11 cellular contexts compared by ENCODE assay signal in the genomic region with DNA sequence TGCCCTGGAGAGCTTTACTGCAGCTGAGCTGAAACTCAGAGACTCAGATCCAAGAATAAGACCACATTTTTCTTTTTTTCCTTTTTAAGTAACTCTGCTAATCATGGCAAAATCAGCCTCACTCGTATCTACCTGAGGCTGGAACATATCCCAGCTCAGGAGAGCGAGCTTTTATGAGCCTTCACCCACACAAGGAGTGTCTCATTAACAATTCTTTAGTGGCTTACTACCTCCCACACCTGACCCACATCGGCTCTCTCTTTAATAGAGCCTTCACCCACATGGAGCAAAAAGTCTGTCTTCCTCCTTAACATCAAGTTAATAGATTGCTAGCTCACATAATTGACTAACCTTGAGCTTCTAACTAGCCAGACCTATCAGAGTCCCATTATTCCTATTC. TPM values are rescaled to one million over a fixed set of nuclear protein-coding genes. Genes with fewer than 3 reads are reported as not detected.
A peak's percentile ranks its signal among the peaks of the same experiment; 100 is the strongest.
DNase-seq lines count a peak whose midpoint lies in the region; ATAC-seq, FAIRE-seq and TF ChIP-seq lines count a peak whose summit lies in the region.
"Had no signal": no experiment of that assay in that cellular context is flagged by ENCODE, and none has a peak within 500 bp of the region (broad histone marks: within the 10 kb centered on the region; RNA-seq: fewer than 3 reads in every experiment).

No MANE protein-coding gene starts in this region.

- H3K36me3 Mint-ChIP-seq in activated T-helper 1 cell treated with anti-CD3 and anti-CD28 coated beads, Interleukin-12 subunit alpha, Interleukin-12 subunit beta, Interleukin-2, Interleukin-4 antibody, amounts not matched to agents 30 ng/mL and 10 ng/mL and 1 ng/mL, durations not matched to agents 14 hours and 24 hours and 36 hours (ENCODE audit: low read depth): peaks cover 13% of the 10 kb centered on the region

- peak overlapping the region; percentile 20 for H3K4me3 Mint-ChIP-seq in activated T-helper 1 cell treated with anti-CD3 and anti-CD28 coated beads, Interleukin-12 subunit alpha, Interleukin-12 subunit beta, Interleukin-2, Interleukin-4 antibody, amounts not matched to agents 30 ng/mL and 10 ng/mL and 1 ng/mL, durations not matched to agents 14 hours and 24 hours and 36 hours

- no peaks in the 10 kb centered on the region for H3K9me3 Mint-ChIP-seq in activated T-helper 1 cell treated with anti-CD3 and anti-CD28 coated beads, Interleukin-12 subunit alpha, Interleukin-12 subunit beta, Interleukin-2, Interleukin-4 antibody, amounts not matched to agents 30 ng/mL and 10 ng/mL and 1 ng/mL, durations not matched to agents 14 hours and 24 hours and 36 hours

- H3K9me3 ChIP-seq in kidney (ENCODE audit: control insufficient read depth in 1 of 2, low read length in 2 of 2) (no peaks in the 10 kb centered on the region), subcutaneous abdominal adipose tissue (ENCODE audit: control insufficient read depth in 5 of 5, low read length in 5 of 5) (no peaks in the 10 kb centered on the region)

- peaks cover 48% of the 10 kb centered on the region for H3K4me1 Mint-ChIP-seq in activated T-helper 1 cell treated with anti-CD3 and anti-CD28 coated beads, Interleukin-12 subunit alpha, Interleukin-12 subunit beta, Interleukin-2, Interleukin-4 antibody, amounts not matched to agents 30 ng/mL and 10 ng/mL and 1 ng/mL, durations not matched to agents 14 hours and 24 hours and 36 hours (ENCODE audit: low read depth)

- peaks cover 15 to 16% of the 10 kb centered on the region in 2 donors for H3K4me1 ChIP-seq in kidney (ENCODE audit: control insufficient read depth in 1 of 2, insufficient read depth in 1 of 2, low read depth in 1 of 2, low read length in 2 of 2)
- H3K4me1 ChIP-seq in subcutaneous abdominal adipose tissue (ENCODE audit: control insufficient read depth in 5 of 5, insufficient read depth in 5 of 5, low read length in 5 of 5): peaks cover 8 to 66% (median 45%) of the 10 kb centered on the region in 5 donors

- H3K27me3 Mint-ChIP-seq in activated T-helper 1 cell treated with anti-CD3 and anti-CD28 coated beads, Interleukin-12 subunit alpha, Interleukin-12 subunit beta, Interleukin-2, Interleukin-4 antibody, amounts not matched to agents 30 ng/mL and 10 ng/mL and 1 ng/mL, durations not matched to agents 14 hours and 24 hours and 36 hours (ENCODE audit: insufficient read depth): no peaks in the 10 kb centered on the region

- no peaks in the 10 kb centered on the region for H3K27me3 ChIP-seq in subcutaneous abdominal adipose tissue (ENCODE audit: control insufficient read depth in 5 of 5, insufficient read depth in 4 of 5, low read length in 5 of 5)

- no peak for ATAC-seq in GM18868 (IDR thresholded peaks at IDR 0.05; ENCODE audit: unreplicated experiment)

- intact Hi-C loops in activated T-helper 1 cell treated with anti-CD3 and anti-CD28 coated beads, Interleukin-12 subunit alpha, Interleukin-12 subunit beta, Interleukin-2, Interleukin-4 antibody, amounts not matched to agents 30 ng/mL and 10 ng/mL and 1 ng/mL, durations not matched to agents 14 hours and 24 hours and 36 hours (cut with micrococcal nuclease): no loop called here
- intact Hi-C loops in kidney (cut with DNase I): no loop called here

- TF ChIP-seq CTCF in kidney (IDR thresholded peaks at IDR 0.05; ENCODE audit: borderline replicate concordance, extremely low read depth, insufficient read depth) (no peak), GM10266 (IDR thresholded peaks at IDR 0.05; ENCODE audit: control insufficient read depth, insufficient read depth, low read depth, missing control alignments) (no peak)

- peak overlapping the region; percentile 14 to 39 for H3K27ac ChIP-seq in kidney (ENCODE audit: low read depth in 2 of 2, low read length in 2 of 2)
- peak overlapping the region; percentile 64 for H3K27ac ChIP-seq in subcutaneous abdominal adipose tissue (ENCODE audit: low read depth, low read length)

- peak overlapping the region in 1 of 2 donors; percentile 8 for H3K9ac ChIP-seq in kidney (ENCODE audit: low read length in 2 of 2)
- H3K9ac ChIP-seq in subcutaneous abdominal adipose tissue (ENCODE audit: low read length in 5 of 5): no peak overlapping the region

- in situ Hi-C loops in KBM-7 (cut with MboI; ENCODE audit: low pct_unique_long_range_greater_than_20kb, low sequenced_read_pairs): no loop called here

- DNase-seq in NCI-H1092 (lab: John Stamatoyannopoulos, UW): peak; percentile 49
- no peak for DNase-seq in NCI-H1092 treated with DMSO at 0.1 percent for 48 hours (lab: John Stamatoyannopoulos, UW)
- no peak for DNase-seq in activated T-helper 1 cell treated with anti-CD3 and anti-CD28 coated beads, Interleukin-12 subunit alpha, Interleukin-12 subunit beta, Interleukin-2, Interleukin-4 antibody, amounts not matched to agents 30 ng/mL and 10 ng/mL and 1 ng/mL, durations not matched to agents 14 hours and 24 hours and 36 hours (ENCODE audit: low spot score)
- no peak for DNase-seq in kidney
- no peak for DNase-seq in GM10266 (ENCODE audit: extremely low spot score)
- DNase-seq in KBM-7: no peak
- DNase-seq: 8988T, cerebellar nuclear complex, NCI-H1048 had no signal

- peaks cover 7 to 12% of the 10 kb centered on the region in 2 donors for H3K36me3 ChIP-seq in kidney (ENCODE audit: control insufficient read depth in 1 of 2, insufficient read depth in 2 of 2, low read length in 2 of 2)
- peaks cover 16 to 55% (median 26%) of the 10 kb centered on the region in 5 donors for H3K36me3 ChIP-seq in subcutaneous abdominal adipose tissue (ENCODE audit: control insufficient read depth in 5 of 5, insufficient read depth in 5 of 5, low read length in 5 of 5)

- H3K27ac Mint-ChIP-seq in activated T-helper 1 cell treated with anti-CD3 and anti-CD28 coated beads, Interleukin-12 subunit alpha, Interleukin-12 subunit beta, Interleukin-2, Interleukin-4 antibody, amounts not matched to agents 30 ng/mL and 10 ng/mL and 1 ng/mL, durations not matched to agents 14 hours and 24 hours and 36 hours: peak overlapping the region; percentile 71

- H3K4me3 ChIP-seq in kidney (ENCODE audit: low read length in 2 of 2) (no peak overlapping the region), subcutaneous abdominal adipose tissue (ENCODE audit: low read depth in 1 of 5, low read length in 5 of 5) (no peak overlapping the region)

- no peak for FAIRE-seq in kidney (lab: Jason Lieb, UNC)

RNA-seq across cellular contexts. Expression of a gene that starts 18.3 kb away (rescaled TPM):
- total RNA-seq in activated T-helper 1 cell treated with anti-CD3 and anti-CD28 coated beads, Interleukin-12 subunit alpha, Interleukin-12 subunit beta, Interleukin-2, Interleukin-4 antibody, amounts not matched to agents 30 ng/mL and 10 ng/mL and 1 ng/mL, durations not matched to agents 14 hours and 24 hours and 36 hours: 64.2 and 67.9 TPM in 2 replicates
- total RNA-seq in kidney: 52.1 TPM
- 40.2 TPM for polyA plus RNA-seq in kidney (ENCODE audit: insufficient read depth, low read depth, low replicate concordance)
